8 cellular contexts compared by ENCODE assay signal in genomic region chr21:34890724-34891609, GRCh38.
DNase-seq lines count a peak whose midpoint lies in the region; ATAC-seq and TF ChIP-seq lines count a peak whose summit lies in the region.

No MANE protein-coding gene starts in this region.

- H3K36me3 Mint-ChIP-seq in activated CD4-positive, alpha-beta T cell treated with anti-CD3 and anti-CD28 coated beads, Interleukin-2, amount 10 ng/mL, durations not matched to agents 24 days and 14 days (ENCODE audit: low read depth), result peaks cover 20% of the 10 kb centered on the region

- H3K4me3 Mint-ChIP-seq in activated CD4-positive, alpha-beta T cell treated with anti-CD3 and anti-CD28 coated beads, Interleukin-2, amount 10 ng/mL, durations not matched to agents 24 days and 14 days, result peak overlapping the region; percentile 71

- DNase-seq in HFF-Myc (ENCODE audit: extremely low read depth, low read depth) (no peak), fibroblast of the aortic adventitia (ENCODE audit: low read depth) (peak; percentile 69), occipital lobe (lab: John Stamatoyannopoulos, UW) (no peak), RWPE1 (ENCODE audit: low spot score) (no peak), NOMO-1 treated with dmso at 0.1 percent for 144 hours (lab: John Stamatoyannopoulos, UW; ENCODE audit: unreplicated experiment) (no peak)
- peak; percentile 65 for DNase-seq in activated CD4-positive, alpha-beta T cell treated with anti-CD3 and anti-CD28 coated beads, Interleukin-2, amount 10 ng/mL, durations not matched to agents 24 days and 14 days

- ATAC-seq in HG02678 (IDR thresholded peaks at IDR 0.05; ENCODE audit: unreplicated experiment), result no peak

- H3K9me3 Mint-ChIP-seq in activated CD4-positive, alpha-beta T cell treated with anti-CD3 and anti-CD28 coated beads, Interleukin-2, amount 10 ng/mL, durations not matched to agents 24 days and 14 days, result peaks cover under 1% of the 10 kb centered on the region

- peak overlapping the region; percentile 86 for H3K27ac ChIP-seq in neutrophil
- H3K27ac ChIP-seq in RWPE1, result no peak overlapping the region

- CTCF ChIA-PET in RWPE1 (lab: Yijun Ruan, JAX), result interaction anchor here (0.6 to 2.1 kb wide), 12 partner anchors 9 to 1234 kb away, joined by 3 to 22 read pairs (median 4); no protein-coding TSS in a partner anchor

- no peaks in the 10 kb centered on the region for H3K36me3 ChIP-seq in neutrophil

- peaks cover 32% of the 10 kb centered on the region for H3K4me1 Mint-ChIP-seq in activated CD4-positive, alpha-beta T cell treated with anti-CD3 and anti-CD28 coated beads, Interleukin-2, amount 10 ng/mL, durations not matched to agents 24 days and 14 days

- H3K27me3 ChIP-seq in neutrophil, result no peaks in the 10 kb centered on the region

- POLR2A ChIA-PET in RWPE1 (lab: Yijun Ruan, JAX; ENCODE audit: low non-redundant PET), result no interaction called here

- peaks cover 10% of the 10 kb centered on the region for H3K27me3 Mint-ChIP-seq in activated CD4-positive, alpha-beta T cell treated with anti-CD3 and anti-CD28 coated beads, Interleukin-2, amount 10 ng/mL, durations not matched to agents 24 days and 14 days

- H3K27ac Mint-ChIP-seq in activated CD4-positive, alpha-beta T cell treated with anti-CD3 and anti-CD28 coated beads, Interleukin-2, amount 10 ng/mL, durations not matched to agents 24 days and 14 days, result peak overlapping the region; percentile 82

- H3K9me3 ChIP-seq in neutrophil, result no peaks in the 10 kb centered on the region

- intact Hi-C loops in activated CD4-positive, alpha-beta T cell treated with anti-CD3 and anti-CD28 coated beads, Interleukin-2, amount 10 ng/mL, durations not matched to agents 24 days and 14 days (cut with micrococcal nuclease), result no loop called here

- H3K4me3 ChIP-seq in HFF-Myc (replicated peaks; ENCODE audit: low read depth, low read length), result peak overlapping the region; percentile 64
- peak overlapping the region; percentile 57 for H3K4me3 ChIP-seq in fibroblast of the aortic adventitia (ENCODE audit: low read depth, low read length)
- peak overlapping the region; percentile 78 to 98 for H3K4me3 ChIP-seq in neutrophil (ENCODE audit: low read depth in 1 of 2, low read length in 1 of 2)

- H3K4me1 ChIP-seq in neutrophil (ENCODE audit: control insufficient read depth in 1 of 2, insufficient read depth in 1 of 2, low read depth in 1 of 2, low read length in 1 of 2), result peaks cover 47 to 59% of the 10 kb centered on the region in 2 experiments

- TF ChIP-seq CTCF in HFF-Myc (IDR thresholded peaks at IDR 0.05; ENCODE audit: low read depth, low read length, missing control alignments) (no peak), fibroblast of the aortic adventitia (IDR thresholded peaks at IDR 0.05; ENCODE audit: insufficient read depth, low read length) (peak; percentile 23), neutrophil (IDR thresholded peaks at IDR 0.05) (no peak), RWPE1 (conservative IDR thresholded peaks at IDR 0.05; ENCODE audit: low read depth) (no peak)

Comparison
In these comparisons a context has a peak if more than half of its experiments do, and no peak if none do; other contexts are left out.
1. DNase-seq: peak in activated CD4-positive, alpha-beta T cell treated with anti-CD3 and anti-CD28 coated beads, Interleukin-2, amount 10 ng/mL, durations not matched to agents 24 days and 14 days (single experiment) and fibroblast of the aortic adventitia (single experiment); none in HFF-Myc (single experiment), occipital lobe (single experiment), RWPE1 (single experiment) and NOMO-1 treated with dmso at 0.1 percent for 144 hours (single experiment).
2. Peak in every context shown above with its lines, with median percentiles within 50 percentile points of each other: H3K4me3 ChIP-seq.